29 cellular contexts compared by ENCODE assay signal in genomic region chrX:139851730-139852129, GRCh38.
DNase-seq lines count a peak whose midpoint lies in the region; ATAC-seq and TF ChIP-seq lines count a peak whose summit lies in the region.
"Had no signal": no experiment of that assay in that cellular context is flagged by ENCODE, and none has a peak within 500 bp of the region (broad histone marks: within the 10 kb centered on the region; RNA-seq: fewer than 3 reads in every experiment).

No MANE protein-coding gene starts in this region.

- DNase-seq in Caki2 (ENCODE audit: low read depth) (peak; percentile 8), LHCN-M2 (ENCODE audit: low read depth) (peak; percentile 17), chondrocyte (ENCODE audit: low spot score) (no peak), osteocyte (ENCODE audit: extremely low spot score, unreplicated experiment) (no peak), left colon (no peak)
- DNase-seq: activated CD4-positive, alpha-beta memory T cell treated with anti-CD3 and anti-CD28 coated beads, Interleukin-2, amount 10 ng/mL, durations not matched to agents 7 days and 5 days; activated CD8-positive, alpha-beta memory T cell treated with anti-CD3 and anti-CD28 coated beads, Interleukin-2, amount 50 U/mL, for 48 hours; activated naive CD4-positive, alpha-beta T cell treated with anti-CD3 and anti-CD28 coated beads, Interleukin-2, amount 50 U/mL, for 16 hours; amniotic stem cell; colonic mucosa; DND-41; effector CD8-positive, alpha-beta T cell; GOT3; Karpas-422; midbrain; naive B cell; NCI-H1417 treated with DMSO at 0.1 percent for 48 hours; NCI-H2029 treated with DMSO at 0.1 percent for 48 hours; NCI-H69; PC-3; stimulated activated CD4-positive, alpha-beta T cell treated with anti-CD3 and anti-CD28 coated beads, Interleukin-15, amount 100 ng/mL, for 24 hours; stimulated activated CD4-positive, alpha-beta T cell treated with anti-CD3 and anti-CD28 coated beads, Interleukin-4, amount 100 ng/mL, for 4 hours; trophoblast cell had no signal

- no peaks in the 10 kb centered on the region for H3K36me3 Mint-ChIP-seq in chondrocyte (ENCODE audit: low read depth)
- no peaks in the 10 kb centered on the region for H3K36me3 Mint-ChIP-seq in osteocyte (ENCODE audit: unreplicated experiment)
- H3K36me3 Mint-ChIP-seq: naive B cell had no signal

- H3K27me3 Mint-ChIP-seq in chondrocyte (ENCODE audit: low read depth) (no peaks in the 10 kb centered on the region), osteocyte (ENCODE audit: unreplicated experiment) (no peaks in the 10 kb centered on the region)
- H3K27me3 Mint-ChIP-seq: activated CD4-positive, alpha-beta memory T cell treated with anti-CD3 and anti-CD28 coated beads, Interleukin-2, amount 10 ng/mL, durations not matched to agents 7 days and 5 days; naive B cell had no signal

- intact Hi-C loops in left colon (cut with DNase I, micrococcal nuclease), result no loop called here

- H3K4me3 Mint-ChIP-seq in chondrocyte (ENCODE audit: unreplicated experiment) (no peak overlapping the region), osteocyte (ENCODE audit: unreplicated experiment) (peak overlapping the region; percentile 40)
- H3K4me3 Mint-ChIP-seq: activated CD4-positive, alpha-beta memory T cell treated with anti-CD3 and anti-CD28 coated beads, Interleukin-2, amount 10 ng/mL, durations not matched to agents 7 days and 5 days; CD14-positive monocyte; naive B cell had no signal

- no peak for ATAC-seq in HG03460 (IDR thresholded peaks at IDR 0.05; ENCODE audit: unreplicated experiment)
- ATAC-seq in GM19467 (IDR thresholded peaks at IDR 0.05; ENCODE audit: unreplicated experiment), result no peak
- ATAC-seq in left colon, result no peak
- no peak for ATAC-seq in HG03108 (IDR thresholded peaks at IDR 0.05; ENCODE audit: unreplicated experiment)
- ATAC-seq: activated CD4-positive, CD25-positive, alpha-beta regulatory T cell treated with anti-CD3 and anti-CD28 coated beads, Interleukin-2, amount 50 U/mL, for 24 hours; HepG2; PC-3 had no signal

- H3K9me3 Mint-ChIP-seq in chondrocyte (ENCODE audit: low read depth), result peaks cover 6% of the 10 kb centered on the region
- H3K9me3 Mint-ChIP-seq in osteocyte (ENCODE audit: unreplicated experiment), result no peaks in the 10 kb centered on the region
- H3K9me3 Mint-ChIP-seq: activated CD4-positive, alpha-beta memory T cell treated with anti-CD3 and anti-CD28 coated beads, Interleukin-2, amount 10 ng/mL, durations not matched to agents 7 days and 5 days; naive B cell had no signal

- in situ Hi-C loops in Caki2 (cut with HindIII; ENCODE audit: low pct_unique_long_range_greater_than_20kb, low sequenced_read_pairs), result no loop called here

- H3K4me1 Mint-ChIP-seq in chondrocyte (ENCODE audit: low read depth) (peaks cover 17% of the 10 kb centered on the region), osteocyte (ENCODE audit: unreplicated experiment) (peaks cover 20% of the 10 kb centered on the region)
- H3K4me1 Mint-ChIP-seq: activated CD4-positive, alpha-beta memory T cell treated with anti-CD3 and anti-CD28 coated beads, Interleukin-2, amount 10 ng/mL, durations not matched to agents 7 days and 5 days had no signal

- no peak for TF ChIP-seq CTCF in chondrocyte (IDR thresholded peaks at IDR 0.05)
- no peak for TF ChIP-seq CTCF in osteocyte (IDR thresholded peaks at IDR 0.05)

- H3K27ac Mint-ChIP-seq in chondrocyte (ENCODE audit: unreplicated experiment) (peak overlapping the region; percentile 80), osteocyte (ENCODE audit: unreplicated experiment) (peak overlapping the region; percentile 75)
- H3K27ac Mint-ChIP-seq: activated CD4-positive, alpha-beta memory T cell treated with anti-CD3 and anti-CD28 coated beads, Interleukin-2, amount 10 ng/mL, durations not matched to agents 7 days and 5 days; CD14-positive monocyte; naive B cell had no signal

Comparison
In these comparisons a context has a peak if more than half of its experiments do, and no peak if none do; other contexts are left out.
1. DNase-seq: peak in Caki2 (single experiment) and LHCN-M2 (single experiment); none in chondrocyte (single experiment), osteocyte (single experiment) and left colon (0 of 2).